In the genomic region with DNA sequence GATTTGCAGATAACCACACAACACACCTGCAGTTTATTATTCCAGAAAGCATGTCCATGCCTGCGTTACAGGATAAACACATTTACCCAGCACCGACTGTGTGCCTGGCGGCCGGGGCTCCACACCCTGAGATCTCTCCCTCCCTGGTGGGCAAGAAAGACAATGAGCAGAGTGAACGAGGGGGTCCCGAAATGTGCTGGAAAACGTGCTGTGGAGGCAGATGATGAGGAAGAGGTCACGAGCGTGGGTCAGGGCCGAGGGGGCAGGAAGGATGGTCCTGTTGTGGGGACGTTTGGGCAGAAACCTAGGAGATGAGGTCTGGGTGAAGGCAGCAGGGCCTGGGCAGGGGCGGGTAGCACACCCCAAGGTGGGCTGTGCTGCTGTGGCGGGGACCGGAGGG, we compare ENCODE assay signal across 17 cellular contexts.
"Had no signal": no experiment of that assay in that cellular context is flagged by ENCODE, and none has a peak within 500 bp of the region (broad histone marks: within the 10 kb centered on the region; RNA-seq: fewer than 3 reads in every experiment).

No MANE protein-coding gene starts in this region.

- H3K4me3 Mint-ChIP-seq: dendritic cell treated with granulocyte-macrophage colony-stimulating factor and Interleukin-4, amounts not matched to agents 40 ng/mL and 50 ng/mL, for 4 days; effector memory CD8-positive, alpha-beta T cell; naive B cell; nephron; stimulated activated naive B cell treated with anti-CD40 and anti-IgM and Interleukin-4, amounts not matched to agents 10 μg/mL and 1 μg/mL and 100 μg/mL, for 72 hours had no signal

- H3K27me3 ChIP-seq: foreskin keratinocyte, hepatocyte, ovary, right atrium auricular region, sigmoid colon had no signal

- H3K27me3 Mint-ChIP-seq: dendritic cell treated with granulocyte-macrophage colony-stimulating factor and Interleukin-4, amounts not matched to agents 40 ng/mL and 50 ng/mL, for 4 days; effector memory CD8-positive, alpha-beta T cell; naive B cell; stimulated activated naive B cell treated with anti-CD40 and anti-IgM and Interleukin-4, amounts not matched to agents 10 μg/mL and 1 μg/mL and 100 μg/mL, for 72 hours had no signal

- H3K36me3 ChIP-seq: ovary had no signal

- H3K27ac ChIP-seq: foreskin keratinocyte, hepatocyte, ovary, right atrium auricular region, sigmoid colon, skin epidermis had no signal

- DNase-seq: effector memory CD8-positive, alpha-beta T cell; erythroblast; foreskin keratinocyte; head of caudate nucleus; mesendoderm; naive B cell; ovary; sigmoid colon; stimulated activated CD4-positive, alpha-beta T cell treated with anti-CD3 and anti-CD28 coated beads, Interleukin-2, amount 100 ng/mL, for 24 hours; stimulated activated CD4-positive, alpha-beta T cell treated with anti-CD3 and anti-CD28 coated beads, Interleukin-4, amount 100 ng/mL, for 4 hours; stimulated activated naive B cell treated with anti-CD40 and anti-IgM and Interleukin-4, amounts not matched to agents 10 μg/mL and 1 μg/mL and 100 μg/mL, for 72 hours; trophoblast cell had no signal

- H3K9me3 ChIP-seq: sigmoid colon had no signal

- H3K4me3 ChIP-seq: hepatocyte, ovary, right atrium auricular region, sigmoid colon, skin epidermis had no signal

- H2AFZ ChIP-seq: hepatocyte had no signal

- H3K4me1 ChIP-seq: foreskin keratinocyte, right atrium auricular region, sigmoid colon had no signal

- ATAC-seq: effector memory CD8-positive, alpha-beta T cell; foreskin keratinocyte; stimulated activated naive B cell treated with anti-CD40 and anti-IgM and Interleukin-4, amounts not matched to agents 10 μg/mL and 1 μg/mL and 100 μg/mL, for 72 hours had no signal

- H3K9me3 Mint-ChIP-seq: effector memory CD8-positive, alpha-beta T cell; stimulated activated naive B cell treated with anti-CD40 and anti-IgM and Interleukin-4, amounts not matched to agents 10 μg/mL and 1 μg/mL and 100 μg/mL, for 72 hours had no signal

- H3K4me1 Mint-ChIP-seq: naive B cell; nephron; stimulated activated naive B cell treated with anti-CD40 and anti-IgM and Interleukin-4, amounts not matched to agents 10 μg/mL and 1 μg/mL and 100 μg/mL, for 72 hours had no signal

- H3K27ac Mint-ChIP-seq: dendritic cell treated with granulocyte-macrophage colony-stimulating factor and Interleukin-4, amounts not matched to agents 40 ng/mL and 50 ng/mL, for 4 days; naive B cell; nephron; stimulated activated naive B cell treated with anti-CD40 and anti-IgM and Interleukin-4, amounts not matched to agents 10 μg/mL and 1 μg/mL and 100 μg/mL, for 72 hours had no signal

- H3K4me2 ChIP-seq: hepatocyte had no signal
